1 cellular context compared by ENCODE assay signal in genomic region chr6:24504274-24504641, GRCh38.
TF ChIP-seq lines count a peak whose summit lies in the region.

No MANE protein-coding gene starts in this region.

TF ChIP-seq in GM12878, 131 proteins besides CTCF, POLR2A, EP300 and RAD21:
- TF ChIP-seq KLF5 (IDR thresholded peaks at IDR 0.05; ENCODE audit: partially characterized antibody) (no peak), ZBTB40 (IDR thresholded peaks at IDR 0.05; ENCODE audit: borderline replicate concordance) (peak; percentile 81)
